ENCODE assay signal across 1 cellular context in the genomic region with DNA sequence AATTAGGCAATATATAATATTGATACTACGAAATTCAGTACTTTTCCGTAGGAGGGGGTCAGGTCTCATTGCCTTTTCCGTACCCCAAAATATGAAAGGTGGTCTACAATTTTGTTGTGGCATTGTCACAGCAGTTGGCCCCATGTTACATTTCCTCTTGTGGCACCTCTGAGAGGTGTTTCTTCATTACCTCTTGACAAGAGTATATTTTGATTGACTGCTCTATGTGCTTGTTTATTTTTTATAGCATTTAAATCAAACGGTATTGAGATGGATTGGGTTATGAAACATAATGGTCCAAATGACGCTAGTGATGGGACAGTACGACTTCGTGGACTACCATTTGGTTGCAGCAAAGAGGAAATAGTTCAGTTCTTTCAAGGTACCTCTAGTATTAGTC.
A peak's percentile ranks its signal among the peaks of the same experiment; 100 is the strongest.
TF ChIP-seq lines count a peak whose summit lies in the region.

No MANE protein-coding gene starts in this region.

TF ChIP-seq in H1, 55 proteins besides CTCF, POLR2A, EP300 and RAD21:
- TF ChIP-seq POLR2AphosphoS5 (IDR thresholded peaks at IDR 0.05; ENCODE audit: low read depth, low read length) (peak; percentile 38; the same call in 1 of the 2 replicates), SIX5 (IDR thresholded peaks at IDR 0.05; ENCODE audit: low read depth, low read length) (no peak)
